Comparison of ENCODE assay signal across 23 cellular contexts in genomic region chr4:147823135-147823534, GRCh38.
DNase-seq lines count a peak whose midpoint lies in the region; ATAC-seq, FAIRE-seq and TF ChIP-seq lines count a peak whose summit lies in the region.
"Had no signal": no experiment of that assay in that cellular context is flagged by ENCODE, and none has a peak within 500 bp of the region (broad histone marks: within the 10 kb centered on the region; RNA-seq: fewer than 3 reads in every experiment).

No MANE protein-coding gene starts in this region.

- ATAC-seq in right cardiac atrium (no peak), Right ventricle myocardium superior (ENCODE audit: poor library complexity) (no peak), psoas muscle (peak in 3 of 4 donors; percentile 26 to 50 (median 35)), GM19035 (IDR thresholded peaks at IDR 0.05; ENCODE audit: unreplicated experiment) (no peak)
- ATAC-seq: activated CD8-positive, alpha-beta memory T cell treated with anti-CD3 and anti-CD28 coated beads, Interleukin-2, amount 10 ng/mL, durations not matched to agents 7 days and 5 days; activated naive CD4-positive, alpha-beta T cell treated with anti-CD3 and anti-CD28 coated beads, Interleukin-2, amount 50 U/mL, for 72 hours; Panc1; stimulated activated naive CD8-positive, alpha-beta T cell treated with anti-CD3 and anti-CD28 coated beads, Interleukin-15, amount 100 ng/mL, for 72 hours had no signal

- 93% methylated on average over 3 of the region's 3 CpGs for WGBS in right cardiac atrium
- 86 to 91% (median 88%) methylated on average over 3 of the region's 3 CpGs for WGBS in psoas muscle, 3 donors

- H3K27ac ChIP-seq in right cardiac atrium (ENCODE audit: low read length), result peak overlapping the region; percentile 44
- H3K27ac ChIP-seq in psoas muscle, result peak overlapping the region; percentile 81

- peaks cover 2 to 9% of the 10 kb centered on the region in 2 donors for H3K36me3 ChIP-seq in psoas muscle (ENCODE audit: insufficient read depth in 1 of 2, low read depth in 1 of 2)

- DNase-seq in right cardiac atrium (no peak), Right ventricle myocardium superior (no peak), fibroblast of mammary gland (ENCODE audit: low read depth) (peak; percentile 42), psoas muscle (no peak), H54 (ENCODE audit: insufficient read length, low spot score) (no peak), 8988T (no peak)
- no peak for DNase-seq in activated naive CD4-positive, alpha-beta T cell treated with anti-CD3 and anti-CD28 coated beads, Interleukin-2, amount 50 U/mL, for 16 hours
- DNase-seq: activated CD4-positive, alpha-beta T cell treated with anti-CD3 and anti-CD28 coated beads for 48 hours; activated CD8-positive, alpha-beta memory T cell treated with anti-CD3 and anti-CD28 coated beads, Interleukin-2, amount 10 ng/mL, durations not matched to agents 7 days and 5 days; endodermal cell; GOT3; hypothalamus; MM.1S; NCI-H1436 treated with DMSO at 0.1 percent for 48 hours; NCI-H524 treated with DMSO at 0.1 percent for 48 hours; retina; stimulated activated naive CD8-positive, alpha-beta T cell treated with anti-CD3 and anti-CD28 coated beads, Interleukin-15, amount 100 ng/mL, for 72 hours had no signal

- intact Hi-C loops in right cardiac atrium (cut with DNase I) (loop anchor here in 1 of 4 donors (10.0 kb wide), 1 partner anchor 88 kb away; the partner anchor contains the start of gene ARHGAP10), Right ventricle myocardium superior (cut with DNase I) (no loop called here), psoas muscle (cut with DNase I) (loop anchor here (5.0 kb wide), 2 partner anchors 36 to 51 kb away; no protein-coding TSS in a partner anchor)

- H3K27me3 ChIP-seq in right cardiac atrium (ENCODE audit: control insufficient read depth, insufficient read depth), result no peaks in the 10 kb centered on the region
- no peaks in the 10 kb centered on the region for H3K27me3 ChIP-seq in psoas muscle (ENCODE audit: insufficient read depth in 3 of 3, low read length in 2 of 3)

- TF ChIP-seq CTCF in fibroblast of mammary gland (conservative IDR thresholded peaks at IDR 0.05; ENCODE audit: control insufficient read depth, insufficient read depth, low read depth, low read length), result no peak
- TF ChIP-seq CTCF in psoas muscle (IDR thresholded peaks at IDR 0.05), result no peak

- H3K9me3 ChIP-seq in right cardiac atrium (ENCODE audit: control insufficient read depth, low read length) (no peaks in the 10 kb centered on the region), psoas muscle (no peaks in the 10 kb centered on the region)

- no peak for TF ChIP-seq POLR2A in H54 (IDR thresholded peaks at IDR 0.05; ENCODE audit: low read depth, low read length)

- H3K4me3 ChIP-seq in right cardiac atrium (ENCODE audit: low read length), result no peak overlapping the region
- H3K4me3 ChIP-seq in fibroblast of mammary gland (ENCODE audit: control insufficient read depth, low read depth, low read length), result no peak overlapping the region
- no peak overlapping the region for H3K4me3 ChIP-seq in psoas muscle
- H3K4me3 ChIP-seq: lung had no signal

- H3K4me1 ChIP-seq in right cardiac atrium (ENCODE audit: control insufficient read depth, insufficient read depth, low read length), result peaks cover 14% of the 10 kb centered on the region
- peaks cover 64% of the 10 kb centered on the region for H3K4me1 ChIP-seq in psoas muscle

- no peak for FAIRE-seq in H54 (lab: Jason Lieb, UNC)
- FAIRE-seq: D721Med, islet of Langerhans had no signal

Comparison
In these comparisons a context has a peak if more than half of its experiments do, and no peak if none do; other contexts are left out.
1. ATAC-seq: peak in psoas muscle (3 of 4); none in right cardiac atrium (0 of 2), Right ventricle myocardium superior (single experiment) and GM19035 (single experiment).